1 cellular context compared by ENCODE assay signal in genomic region chr14:75650253-75651058, GRCh38.
TF ChIP-seq lines count a peak whose summit lies in the region.

No MANE protein-coding gene starts in this region.

TF ChIP-seq in HepG2, 621 proteins besides CTCF, POLR2A, EP300 and RAD21 (continued from another document):
- TF ChIP-seq PATZ1 (CRISPR knock-in tag; IDR thresholded peaks at IDR 0.05), result peak; percentile 57; the same call in 1 of the 2 replicates
- peak; percentile 94 for TF ChIP-seq ZNF710 (CRISPR knock-in tag; IDR thresholded peaks at IDR 0.05; ENCODE audit: borderline replicate concordance)
- TF ChIP-seq ZNF781 (CRISPR knock-in tag; IDR thresholded peaks at IDR 0.05; ENCODE audit: borderline replicate concordance, not compliant biosample characterization), result peak; percentile 53
- TF ChIP-seq MIXL1 (CRISPR knock-in tag; IDR thresholded peaks at IDR 0.05), result 0 out of 2 replicates have a peak, but pooled peaks have one; percentile 16
- peak; percentile 75 for TF ChIP-seq GATAD2A (CRISPR knock-in tag; IDR thresholded peaks at IDR 0.05)
- TF ChIP-seq HNF1B (CRISPR knock-in tag; IDR thresholded peaks at IDR 0.05), result peak; percentile 55; the same call in 1 of the 2 replicates
- TF ChIP-seq ZNF691 (CRISPR knock-in tag; IDR thresholded peaks at IDR 0.05; ENCODE audit: borderline replicate concordance, low read depth), result no peak
- TF ChIP-seq LCORL (IDR thresholded peaks at IDR 0.05), result no peak
- TF ChIP-seq LCORL (CRISPR knock-in tag; IDR thresholded peaks at IDR 0.05), result peak; percentile 74
- no peak for TF ChIP-seq ARNT (IDR thresholded peaks at IDR 0.05)
- TF ChIP-seq ZNF317 (CRISPR knock-in tag; IDR thresholded peaks at IDR 0.05), result no peak
- TF ChIP-seq SKI (IDR thresholded peaks at IDR 0.05; ENCODE audit: partially characterized antibody), result no peak
- TF ChIP-seq TEF (CRISPR knock-in tag; IDR thresholded peaks at IDR 0.05), result no peak
- 0 out of 2 replicates have a peak, but pooled peaks have one; percentile 68 for TF ChIP-seq ZNF800 (CRISPR knock-in tag; IDR thresholded peaks at IDR 0.05)
- 0 out of 2 replicates have a peak, but pooled peaks have one; percentile 41 for TF ChIP-seq RXRB (CRISPR knock-in tag; IDR thresholded peaks at IDR 0.05; ENCODE audit: borderline replicate concordance)
- peak; percentile 63; the same call in 1 of the 2 replicates for TF ChIP-seq KDM6A (CRISPR knock-in tag; IDR thresholded peaks at IDR 0.05; ENCODE audit: low read depth)
- no peak for TF ChIP-seq ESRRA (CRISPR knock-in tag; IDR thresholded peaks at IDR 0.05; ENCODE audit: low read depth)
- TF ChIP-seq MAFK (conservative IDR thresholded peaks at IDR 0.05 in 1 of 2, IDR thresholded peaks at IDR 0.05 in 1 of 2; ENCODE audit: low read length in 2 of 2), result peak in 1 of 2 experiments; percentile 18; a peak in 1 of 4 replicates
- TF ChIP-seq GTF3A (CRISPR knock-in tag; conservative IDR thresholded peaks at IDR 0.05), result no peak
- TF ChIP-seq TEAD3 (CRISPR knock-in tag; optimal IDR thresholded peaks at IDR 0.05; ENCODE audit: borderline replicate concordance), result peak; percentile 47
- 0 out of 2 replicates have a peak, but pooled peaks have one; percentile 4 for TF ChIP-seq MLX (CRISPR knock-in tag; IDR thresholded peaks at IDR 0.05)
- no peak for TF ChIP-seq PHF20 (CRISPR knock-in tag; IDR thresholded peaks at IDR 0.05)
- TF ChIP-seq ZNF292 (CRISPR knock-in tag; IDR thresholded peaks at IDR 0.05; ENCODE audit: borderline replicate concordance, low read depth), result no peak
- TF ChIP-seq ZNF609 (CRISPR knock-in tag; IDR thresholded peaks at IDR 0.05; ENCODE audit: borderline replicate concordance), result peak; percentile 72
- no peak for TF ChIP-seq SYNCRIP (IDR thresholded peaks at IDR 0.05; ENCODE audit: insufficient read depth, low read depth, low read length)
- peak; percentile 50; the same call in 1 of the 2 replicates for TF ChIP-seq ZNF607 (CRISPR knock-in tag; IDR thresholded peaks at IDR 0.05; ENCODE audit: borderline replicate concordance)
- TF ChIP-seq E2F1 (CRISPR knock-in tag; IDR thresholded peaks at IDR 0.05), result no peak; the same call in 1 of the 2 replicates
- peak; percentile 46; the same call in 1 of the 2 replicates for TF ChIP-seq HOXA3 (CRISPR knock-in tag; IDR thresholded peaks at IDR 0.05)
- TF ChIP-seq TBX3 (IDR thresholded peaks at IDR 0.05; ENCODE audit: borderline replicate concordance), result peak; percentile 36; the same call in 1 of the 2 replicates
- peak; percentile 43 for TF ChIP-seq HDAC2 (CRISPR knock-in tag; IDR thresholded peaks at IDR 0.05)
- peak; percentile 6; the same call in 1 of the 2 replicates for TF ChIP-seq KAT8 (CRISPR knock-in tag; IDR thresholded peaks at IDR 0.05)
- TF ChIP-seq SAP130 (CRISPR knock-in tag; IDR thresholded peaks at IDR 0.05; ENCODE audit: low read depth), result peak; percentile 31; the same call in 1 of the 2 replicates
- TF ChIP-seq ZBTB4 (CRISPR knock-in tag; IDR thresholded peaks at IDR 0.05; ENCODE audit: borderline replicate concordance), result 0 out of 2 replicates have a peak, but pooled peaks have one; percentile 28
- peak; percentile 72 for TF ChIP-seq ISL2 (CRISPR knock-in tag; IDR thresholded peaks at IDR 0.05)
- TF ChIP-seq FOXJ3 (CRISPR knock-in tag; IDR thresholded peaks at IDR 0.05; ENCODE audit: borderline replicate concordance), result peak; percentile 83; the same call in 1 of the 2 replicates
- peak; percentile 92 for TF ChIP-seq ASH2L (IDR thresholded peaks at IDR 0.05; ENCODE audit: insufficient read length, low read depth, low read length)
- peak; percentile 64; the same call in 1 of the 2 replicates for TF ChIP-seq NCOR1 (IDR thresholded peaks at IDR 0.05; ENCODE audit: borderline replicate concordance, low read length)
- no peak for TF ChIP-seq ZNF101 (CRISPR knock-in tag; IDR thresholded peaks at IDR 0.05; ENCODE audit: borderline replicate concordance, low read depth)
